Comparison of ENCODE assay signal across 1 cellular context in genomic region chr22:45240810-45241631, GRCh38.
TF ChIP-seq lines count a peak whose summit lies in the region.

Gene KIAA0930 (minus strand): TSS chr22:45240894. CDS start chr22:45240703, 191 bp downstream.

TF ChIP-seq in HepG2, 621 proteins besides CTCF, POLR2A, EP300 and RAD21 (continued from another document and continues in another):
- TF ChIP-seq ZNF639 (CRISPR knock-in tag; conservative IDR thresholded peaks at IDR 0.05) (no peak), SOX13 (IDR thresholded peaks at IDR 0.05) (no peak), SOX13 (CRISPR knock-in tag; conservative IDR thresholded peaks at IDR 0.05 in 1 of 2, IDR thresholded peaks at IDR 0.05 in 1 of 2) (no peak), ZNF746 (CRISPR knock-in tag; IDR thresholded peaks at IDR 0.05) (no peak), SALL1 (CRISPR knock-in tag; IDR thresholded peaks at IDR 0.05) (peak; percentile 35; the same call in 1 of the 2 replicates), AGO1 (IDR thresholded peaks at IDR 0.05; ENCODE audit: low read depth, low read length, poor library complexity, severe bottlenecking) (no peak), NFYC (CRISPR knock-in tag; IDR thresholded peaks at IDR 0.05) (no peak), HNRNPLL (IDR thresholded peaks at IDR 0.05; ENCODE audit: low read depth, low read length, poor library complexity, severe bottlenecking) (peak; percentile 16), ZNF10 (CRISPR knock-in tag; IDR thresholded peaks at IDR 0.05; ENCODE audit: borderline replicate concordance, low read depth) (no peak), MZF1 (CRISPR knock-in tag; IDR thresholded peaks at IDR 0.05; ENCODE audit: borderline replicate concordance) (no peak), SCMH1 (CRISPR knock-in tag; IDR thresholded peaks at IDR 0.05; ENCODE audit: borderline replicate concordance) (no peak), HNRNPK (IDR thresholded peaks at IDR 0.05; ENCODE audit: low read depth, low read length, poor library complexity, severe bottlenecking) (no peak), ZNF609 (CRISPR knock-in tag; IDR thresholded peaks at IDR 0.05; ENCODE audit: borderline replicate concordance) (0 out of 2 replicates have a peak, but pooled peaks have one; percentile 13), ASH2L (IDR thresholded peaks at IDR 0.05; ENCODE audit: insufficient read length, low read depth, low read length) (peak; percentile 44), ZNF326 (CRISPR knock-in tag; IDR thresholded peaks at IDR 0.05; ENCODE audit: borderline replicate concordance) (no peak), ZBTB49 (CRISPR knock-in tag; IDR thresholded peaks at IDR 0.05; ENCODE audit: borderline replicate concordance) (0 out of 2 replicates have a peak, but pooled peaks have one; percentile 29), GATAD1 (CRISPR knock-in tag; IDR thresholded peaks at IDR 0.05) (no peak), TBP (CRISPR knock-in tag; IDR thresholded peaks at IDR 0.05) (no peak), NFE2L1 (CRISPR knock-in tag; IDR thresholded peaks at IDR 0.05; ENCODE audit: borderline replicate concordance) (no peak), ZNF446 (CRISPR knock-in tag; IDR thresholded peaks at IDR 0.05) (no peak), ZKSCAN1 (IDR thresholded peaks at IDR 0.05; ENCODE audit: low read length) (no peak), FOXA1 (IDR thresholded peaks at IDR 0.05) (no peak), FOXA1 (CRISPR knock-in tag; IDR thresholded peaks at IDR 0.05) (no peak), NCOA1 (CRISPR knock-in tag; IDR thresholded peaks at IDR 0.05) (no peak), U2AF1 (optimal IDR thresholded peaks at IDR 0.05; ENCODE audit: low read depth, low read length) (no peak), LCORL (IDR thresholded peaks at IDR 0.05) (no peak), LCORL (CRISPR knock-in tag; IDR thresholded peaks at IDR 0.05) (0 out of 2 replicates have a peak, but pooled peaks have one; percentile 41), ZNF205 (CRISPR knock-in tag; IDR thresholded peaks at IDR 0.05) (no peak), ELF4 (CRISPR knock-in tag; IDR thresholded peaks at IDR 0.05; ENCODE audit: borderline replicate concordance) (no peak), HNRNPUL1 (IDR thresholded peaks at IDR 0.05; ENCODE audit: low read depth, low read length) (no peak), ZNF354B (CRISPR knock-in tag; IDR thresholded peaks at IDR 0.05) (no peak), REXO4 (CRISPR knock-in tag; IDR thresholded peaks at IDR 0.05; ENCODE audit: borderline replicate concordance) (no peak), ZNF768 (CRISPR knock-in tag; IDR thresholded peaks at IDR 0.05) (peak; percentile 23; the same call in 1 of the 2 replicates), SNRNP70 (IDR thresholded peaks at IDR 0.05; ENCODE audit: low read depth, low read length) (no peak), TEAD2 (CRISPR knock-in tag; IDR thresholded peaks at IDR 0.05) (no peak), NR1H2 (CRISPR knock-in tag; IDR thresholded peaks at IDR 0.05; ENCODE audit: borderline replicate concordance, low read depth) (no peak), EHMT2 (IDR thresholded peaks at IDR 0.05; ENCODE audit: borderline replicate concordance, low read depth, low read length) (no peak), ZNF556 (CRISPR knock-in tag; IDR thresholded peaks at IDR 0.05; ENCODE audit: borderline replicate concordance) (no peak), ZNF564 (CRISPR knock-in tag; IDR thresholded peaks at IDR 0.05) (no peak)
- TF ChIP-seq, protein P1, sequence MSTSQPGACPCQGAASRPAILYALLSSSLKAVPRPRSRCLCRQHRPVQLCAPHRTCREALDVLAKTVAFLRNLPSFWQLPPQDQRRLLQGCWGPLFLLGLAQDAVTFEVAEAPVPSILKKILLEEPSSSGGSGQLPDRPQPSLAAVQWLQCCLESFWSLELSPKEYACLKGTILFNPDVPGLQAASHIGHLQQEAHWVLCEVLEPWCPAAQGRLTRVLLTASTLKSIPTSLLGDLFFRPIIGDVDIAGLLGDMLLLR (CRISPR knock-in tag; IDR thresholded peaks at IDR 0.05) = no peak
- TF ChIP-seq, protein P2, sequence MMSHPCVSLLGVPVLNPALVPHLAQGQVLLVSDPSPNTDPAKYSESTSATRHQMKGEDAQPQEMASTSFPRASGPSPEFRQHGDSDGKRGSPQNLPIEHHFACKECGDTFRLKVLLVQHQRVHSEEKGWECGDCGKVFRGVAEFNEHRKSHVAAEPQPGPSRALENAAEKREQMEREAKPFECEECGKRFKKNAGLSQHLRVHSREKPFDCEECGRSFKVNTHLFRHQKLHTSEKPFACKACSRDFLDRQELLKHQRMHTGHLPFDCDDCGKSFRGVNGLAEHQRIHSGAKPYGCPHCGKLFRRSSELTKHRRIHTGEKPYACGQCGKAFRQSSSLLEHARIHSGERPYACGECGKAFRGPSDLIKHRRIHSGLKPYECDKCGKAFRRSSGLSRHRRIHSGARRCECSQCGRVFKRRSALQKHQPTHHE (CRISPR knock-in tag; IDR thresholded peaks at IDR 0.05; ENCODE audit: borderline replicate concordance) = no peak
- TF ChIP-seq, protein P3, sequence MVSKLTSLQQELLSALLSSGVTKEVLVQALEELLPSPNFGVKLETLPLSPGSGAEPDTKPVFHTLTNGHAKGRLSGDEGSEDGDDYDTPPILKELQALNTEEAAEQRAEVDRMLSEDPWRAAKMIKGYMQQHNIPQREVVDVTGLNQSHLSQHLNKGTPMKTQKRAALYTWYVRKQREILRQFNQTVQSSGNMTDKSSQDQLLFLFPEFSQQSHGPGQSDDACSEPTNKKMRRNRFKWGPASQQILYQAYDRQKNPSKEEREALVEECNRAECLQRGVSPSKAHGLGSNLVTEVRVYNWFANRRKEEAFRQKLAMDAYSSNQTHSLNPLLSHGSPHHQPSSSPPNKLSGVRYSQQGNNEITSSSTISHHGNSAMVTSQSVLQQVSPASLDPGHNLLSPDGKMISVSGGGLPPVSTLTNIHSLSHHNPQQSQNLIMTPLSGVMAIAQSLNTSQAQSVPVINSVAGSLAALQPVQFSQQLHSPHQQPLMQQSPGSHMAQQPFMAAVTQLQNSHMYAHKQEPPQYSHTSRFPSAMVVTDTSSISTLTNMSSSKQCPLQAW (CRISPR knock-in tag; IDR thresholded peaks at IDR 0.05) = peak; percentile 76
- TF ChIP-seq, protein P4, sequence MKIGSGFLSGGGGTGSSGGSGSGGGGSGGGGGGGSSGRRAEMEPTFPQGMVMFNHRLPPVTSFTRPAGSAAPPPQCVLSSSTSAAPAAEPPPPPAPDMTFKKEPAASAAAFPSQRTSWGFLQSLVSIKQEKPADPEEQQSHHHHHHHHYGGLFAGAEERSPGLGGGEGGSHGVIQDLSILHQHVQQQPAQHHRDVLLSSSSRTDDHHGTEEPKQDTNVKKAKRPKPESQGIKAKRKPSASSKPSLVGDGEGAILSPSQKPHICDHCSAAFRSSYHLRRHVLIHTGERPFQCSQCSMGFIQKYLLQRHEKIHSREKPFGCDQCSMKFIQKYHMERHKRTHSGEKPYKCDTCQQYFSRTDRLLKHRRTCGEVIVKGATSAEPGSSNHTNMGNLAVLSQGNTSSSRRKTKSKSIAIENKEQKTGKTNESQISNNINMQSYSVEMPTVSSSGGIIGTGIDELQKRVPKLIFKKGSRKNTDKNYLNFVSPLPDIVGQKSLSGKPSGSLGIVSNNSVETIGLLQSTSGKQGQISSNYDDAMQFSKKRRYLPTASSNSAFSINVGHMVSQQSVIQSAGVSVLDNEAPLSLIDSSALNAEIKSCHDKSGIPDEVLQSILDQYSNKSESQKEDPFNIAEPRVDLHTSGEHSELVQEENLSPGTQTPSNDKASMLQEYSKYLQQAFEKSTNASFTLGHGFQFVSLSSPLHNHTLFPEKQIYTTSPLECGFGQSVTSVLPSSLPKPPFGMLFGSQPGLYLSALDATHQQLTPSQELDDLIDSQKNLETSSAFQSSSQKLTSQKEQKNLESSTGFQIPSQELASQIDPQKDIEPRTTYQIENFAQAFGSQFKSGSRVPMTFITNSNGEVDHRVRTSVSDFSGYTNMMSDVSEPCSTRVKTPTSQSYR (CRISPR knock-in tag; IDR thresholded peaks at IDR 0.05; ENCODE audit: borderline replicate concordance) = peak; percentile 60; the same call in 1 of the 2 replicates
- TF ChIP-seq, protein P5, sequence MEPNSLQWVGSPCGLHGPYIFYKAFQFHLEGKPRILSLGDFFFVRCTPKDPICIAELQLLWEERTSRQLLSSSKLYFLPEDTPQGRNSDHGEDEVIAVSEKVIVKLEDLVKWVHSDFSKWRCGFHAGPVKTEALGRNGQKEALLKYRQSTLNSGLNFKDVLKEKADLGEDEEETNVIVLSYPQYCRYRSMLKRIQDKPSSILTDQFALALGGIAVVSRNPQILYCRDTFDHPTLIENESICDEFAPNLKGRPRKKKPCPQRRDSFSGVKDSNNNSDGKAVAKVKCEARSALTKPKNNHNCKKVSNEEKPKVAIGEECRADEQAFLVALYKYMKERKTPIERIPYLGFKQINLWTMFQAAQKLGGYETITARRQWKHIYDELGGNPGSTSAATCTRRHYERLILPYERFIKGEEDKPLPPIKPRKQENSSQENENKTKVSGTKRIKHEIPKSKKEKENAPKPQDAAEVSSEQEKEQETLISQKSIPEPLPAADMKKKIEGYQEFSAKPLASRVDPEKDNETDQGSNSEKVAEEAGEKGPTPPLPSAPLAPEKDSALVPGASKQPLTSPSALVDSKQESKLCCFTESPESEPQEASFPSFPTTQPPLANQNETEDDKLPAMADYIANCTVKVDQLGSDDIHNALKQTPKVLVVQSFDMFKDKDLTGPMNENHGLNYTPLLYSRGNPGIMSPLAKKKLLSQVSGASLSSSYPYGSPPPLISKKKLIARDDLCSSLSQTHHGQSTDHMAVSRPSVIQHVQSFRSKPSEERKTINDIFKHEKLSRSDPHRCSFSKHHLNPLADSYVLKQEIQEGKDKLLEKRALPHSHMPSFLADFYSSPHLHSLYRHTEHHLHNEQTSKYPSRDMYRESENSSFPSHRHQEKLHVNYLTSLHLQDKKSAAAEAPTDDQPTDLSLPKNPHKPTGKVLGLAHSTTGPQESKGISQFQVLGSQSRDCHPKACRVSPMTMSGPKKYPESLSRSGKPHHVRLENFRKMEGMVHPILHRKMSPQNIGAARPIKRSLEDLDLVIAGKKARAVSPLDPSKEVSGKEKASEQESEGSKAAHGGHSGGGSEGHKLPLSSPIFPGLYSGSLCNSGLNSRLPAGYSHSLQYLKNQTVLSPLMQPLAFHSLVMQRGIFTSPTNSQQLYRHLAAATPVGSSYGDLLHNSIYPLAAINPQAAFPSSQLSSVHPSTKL (CRISPR knock-in tag; IDR thresholded peaks at IDR 0.05) = peak; percentile 10; the same call in 1 of the 2 replicates
- TF ChIP-seq, protein P6, sequence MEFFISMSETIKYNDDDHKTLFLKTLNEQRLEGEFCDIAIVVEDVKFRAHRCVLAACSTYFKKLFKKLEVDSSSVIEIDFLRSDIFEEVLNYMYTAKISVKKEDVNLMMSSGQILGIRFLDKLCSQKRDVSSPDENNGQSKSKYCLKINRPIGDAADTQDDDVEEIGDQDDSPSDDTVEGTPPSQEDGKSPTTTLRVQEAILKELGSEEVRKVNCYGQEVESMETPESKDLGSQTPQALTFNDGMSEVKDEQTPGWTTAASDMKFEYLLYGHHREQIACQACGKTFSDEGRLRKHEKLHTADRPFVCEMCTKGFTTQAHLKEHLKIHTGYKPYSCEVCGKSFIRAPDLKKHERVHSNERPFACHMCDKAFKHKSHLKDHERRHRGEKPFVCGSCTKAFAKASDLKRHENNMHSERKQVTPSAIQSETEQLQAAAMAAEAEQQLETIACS (CRISPR knock-in tag; IDR thresholded peaks at IDR 0.05) = peak; percentile 56; the same call in 1 of the 2 replicates
